ENCODE assay signal across 17 cellular contexts in the genomic region with DNA sequence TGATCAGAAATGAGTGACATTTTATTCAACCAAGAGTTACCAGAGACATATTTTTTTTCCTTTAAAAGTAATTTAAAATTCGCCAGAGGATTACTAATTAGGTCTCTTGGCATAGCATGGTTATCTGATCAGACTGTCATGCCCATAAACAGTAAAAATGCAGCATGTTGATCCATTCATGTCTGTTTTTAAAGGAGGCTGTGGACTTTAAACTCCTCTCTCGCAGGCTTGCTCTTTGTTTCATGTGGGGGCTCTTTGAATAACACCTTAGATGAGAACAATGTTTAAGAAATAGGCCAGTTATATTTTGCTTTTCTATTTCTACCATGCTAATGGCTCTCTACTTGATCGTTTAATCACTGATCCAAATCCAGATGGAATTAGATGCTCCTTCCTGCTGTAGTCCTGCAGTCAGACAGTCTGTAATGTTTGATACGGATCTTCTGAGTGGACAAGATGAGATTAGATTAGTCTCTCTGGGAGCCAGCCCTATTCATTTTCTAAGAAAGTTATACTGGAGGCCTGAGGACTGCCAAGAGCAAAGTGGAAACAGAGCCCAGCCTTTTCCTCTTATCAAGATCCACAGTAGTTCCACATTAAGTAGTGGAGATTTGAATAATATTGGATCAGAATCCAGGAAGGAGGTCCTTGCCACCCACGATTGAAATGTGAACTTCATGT.
DNase-seq lines count a peak whose midpoint lies in the region; FAIRE-seq and TF ChIP-seq lines count a peak whose summit lies in the region.
"Had no signal": no experiment of that assay in that cellular context is flagged by ENCODE, and none has a peak within 500 bp of the region (broad histone marks: within the 10 kb centered on the region; RNA-seq: fewer than 3 reads in every experiment).

No MANE protein-coding gene starts in this region.

- H3K27ac Mint-ChIP-seq in nephron, result peak overlapping the region; percentile 54 to 74 (median 70)
- H3K27ac Mint-ChIP-seq: CD8-positive, alpha-beta T cell; HFFc6 had no signal

- no peaks in the 10 kb centered on the region for H3K9me3 Mint-ChIP-seq in nephron
- H3K9me3 Mint-ChIP-seq: CD8-positive, alpha-beta T cell; HFFc6 had no signal

- H3K36me3 Mint-ChIP-seq in nephron (ENCODE audit: low read depth), result no peaks in the 10 kb centered on the region
- H3K36me3 Mint-ChIP-seq: CD8-positive, alpha-beta T cell had no signal

- in situ Hi-C loops in ACHN (cut with HindIII; ENCODE audit: low pct_ligation_motif_present, low pct_unique_long_range_greater_than_20kb, low sequenced_read_pairs), result no loop called here

- H3K27me3 Mint-ChIP-seq in nephron (ENCODE audit: low read depth), result no peaks in the 10 kb centered on the region

- no peak overlapping the region for H3K4me3 Mint-ChIP-seq in nephron
- H3K4me3 Mint-ChIP-seq: CD8-positive, alpha-beta T cell; HFFc6 had no signal

- peaks cover 15% of the 10 kb centered on the region for H3K4me1 Mint-ChIP-seq in nephron

- no peak for DNase-seq in D721Med (ENCODE audit: insufficient read length, low spot score)
- peak; percentile 50 for DNase-seq in NCI-H82 treated with DMSO at 0.1 percent for 48 hours (lab: John Stamatoyannopoulos, UW; ENCODE audit: unreplicated experiment)
- peak; percentile 16 for DNase-seq in amniotic epithelial cell (ENCODE audit: low read depth)
- no peak for DNase-seq in medulla oblongata (ENCODE audit: extremely low spot score)
- DNase-seq in midbrain (lab: John Stamatoyannopoulos, UW), result no peak
- no peak for DNase-seq in ACHN
- DNase-seq in H4 (ENCODE audit: low spot score), result no peak
- DNase-seq: BE2C; CD8-positive, alpha-beta T cell; COR-L47; DND-41; GDM1; GOT3; HCEC 1CT; HFFc6 had no signal

- FAIRE-seq in D721Med (lab: Jason Lieb, UNC), result peak; percentile 60
- FAIRE-seq: GM12892 had no signal

- no peak for TF ChIP-seq CTCF in D721Med (IDR thresholded peaks at IDR 0.05; ENCODE audit: insufficient read depth, missing control alignments)
- no peak for TF ChIP-seq CTCF in nephron (IDR thresholded peaks at IDR 0.05; ENCODE audit: unreplicated experiment in 3 of 3)

Comparison
In these comparisons a context has a peak if more than half of its experiments do, and no peak if none do; other contexts are left out.
1. DNase-seq: peak in NCI-H82 treated with DMSO at 0.1 percent for 48 hours (single experiment) and amniotic epithelial cell (single experiment); none in D721Med (single experiment), medulla oblongata (single experiment), midbrain (single experiment), ACHN (single experiment) and H4 (single experiment).